ENCODE assay signal across 8 cellular contexts in genomic region chr10:101467286-101467770, GRCh38.
DNase-seq lines count a peak whose midpoint lies in the region; ATAC-seq and TF ChIP-seq lines count a peak whose summit lies in the region.

No MANE protein-coding gene starts in this region.

- H4K20me1 ChIP-seq in MM.1S (ENCODE audit: insufficient read depth, low read length) = no peaks in the 10 kb centered on the region
- no peaks in the 10 kb centered on the region for H4K20me1 ChIP-seq in mammary epithelial cell (ENCODE audit: insufficient read depth, low read length)

- in situ Hi-C loops in mammary epithelial cell (cut with MboI; ENCODE audit: low sequenced_read_pairs in 2 of 2) = no loop called here

- no peaks in the 10 kb centered on the region for H3K9me2 ChIP-seq in MM.1S (replicated peaks; ENCODE audit: insufficient read depth, low read length)

- no peak overlapping the region for H2AFZ ChIP-seq in MM.1S (ENCODE audit: low read length)
- H2AFZ ChIP-seq in mammary epithelial cell (ENCODE audit: low read depth, low read length) = no peak overlapping the region

- BruUV-seq in mammary epithelial cell (replicated peaks; lab: Mats Ljungman, UMichigan) = no TSS peak

- H3K36me3 ChIP-seq in MM.1S (replicated peaks; ENCODE audit: insufficient read depth, low read length) (no peaks in the 10 kb centered on the region), mammary epithelial cell (ENCODE audit: insufficient read depth, low read length) (no peaks in the 10 kb centered on the region)

- H3K36me3 Mint-ChIP-seq in immature natural killer cell = peaks cover 0 to 4% (median 0%) of the 10 kb centered on the region in 3 donors
- peaks cover 3% of the 10 kb centered on the region for H3K36me3 Mint-ChIP-seq in stimulated activated memory B cell treated with anti-CD40 and anti-IgM and Interleukin-4, amounts not matched to agents 10 μg/mL and 1 μg/mL and 100 μg/mL, for 72 hours

- H3F3A ChIP-seq in MM.1S (ENCODE audit: insufficient read depth, low read length) = no peaks in the 10 kb centered on the region

- H3K4me2 ChIP-seq in MM.1S (ENCODE audit: low read depth, low read length) = peak overlapping the region; percentile 25; the same call in 1 of the 2 replicates
- H3K4me2 ChIP-seq in mammary epithelial cell (ENCODE audit: insufficient read depth, low read depth, low read length) = peak overlapping the region; percentile 68

- 0% methylated on average over 3 of the region's 3 CpGs for WGBS in mammary epithelial cell (ENCODE audit: low coverage, missing lambda C conversion rate)

- peaks cover 8 to 10% of the 10 kb centered on the region in 2 donors for H3K4me1 Mint-ChIP-seq in immature natural killer cell
- H3K4me1 Mint-ChIP-seq in stimulated activated memory B cell treated with anti-CD40 and anti-IgM and Interleukin-4, amounts not matched to agents 10 μg/mL and 1 μg/mL and 100 μg/mL, for 72 hours = peaks cover 13% of the 10 kb centered on the region

- intact Hi-C loops in mammary epithelial cell (cut with micrococcal nuclease) = loop anchor here (1.0 to 2.0 kb wide), 4 partner anchors 25 to 253 kb away; no protein-coding TSS in a partner anchor

- peak; percentile 86 for TF ChIP-seq CTCF in MM.1S (IDR thresholded peaks at IDR 0.05; ENCODE audit: low read length)
- TF ChIP-seq CTCF in mammary epithelial cell (conservative IDR thresholded peaks at IDR 0.05 in 1 of 2, IDR thresholded peaks at IDR 0.05 in 1 of 2; ENCODE audit: extremely low read depth in 1 of 2, insufficient read depth in 1 of 2, low read depth in 1 of 2, low read length in 2 of 2) = peak; percentile 90 to 98

- H3K27ac ChIP-seq in MM.1S (ENCODE audit: low read length) (no peak overlapping the region), mammary epithelial cell (ENCODE audit: insufficient read depth, low read depth, low read length) (no peak overlapping the region)

- dilution Hi-C loops in mammary epithelial cell (cut with HindIII; ENCODE audit: low sequenced_read_pairs) = no loop called here

- H3K79me2 ChIP-seq in MM.1S (ENCODE audit: low read length) = no peaks in the 10 kb centered on the region
- H3K79me2 ChIP-seq in mammary epithelial cell (ENCODE audit: insufficient read depth, low read length) = no peaks in the 10 kb centered on the region

- H3K4me3 ChIP-seq in MM.1S (ENCODE audit: low read length) = no peak overlapping the region
- peak overlapping the region in 1 of 3 experiments; percentile 11 for H3K4me3 ChIP-seq in mammary epithelial cell (replicated peaks in 1 of 3; ENCODE audit: insufficient read depth in 1 of 3, low read depth in 2 of 3, low read length in 3 of 3)

- H3K27ac Mint-ChIP-seq in immature natural killer cell = no peak overlapping the region
- no peak overlapping the region for H3K27ac Mint-ChIP-seq in stimulated activated memory B cell treated with anti-CD40 and anti-IgM and Interleukin-4, amounts not matched to agents 10 μg/mL and 1 μg/mL and 100 μg/mL, for 72 hours

- H3K4me3 Mint-ChIP-seq in immature natural killer cell = peak overlapping the region in 2 of 5 donors; percentile 21 to 25
- no peak overlapping the region for H3K4me3 Mint-ChIP-seq in stimulated activated memory B cell treated with anti-CD40 and anti-IgM and Interleukin-4, amounts not matched to agents 10 μg/mL and 1 μg/mL and 100 μg/mL, for 72 hours

- no peaks in the 10 kb centered on the region for H3K9me3 Mint-ChIP-seq in immature natural killer cell
- no peaks in the 10 kb centered on the region for H3K9me3 Mint-ChIP-seq in stimulated activated memory B cell treated with anti-CD40 and anti-IgM and Interleukin-4, amounts not matched to agents 10 μg/mL and 1 μg/mL and 100 μg/mL, for 72 hours

- no peaks in the 10 kb centered on the region for H3K27me3 ChIP-seq in MM.1S (replicated peaks; ENCODE audit: insufficient read depth, low read length)
- no peaks in the 10 kb centered on the region for H3K27me3 ChIP-seq in mammary epithelial cell (ENCODE audit: insufficient read depth, low read length)

- peak; percentile 56 for ATAC-seq in stimulated activated memory B cell treated with anti-CD40 and anti-IgM and Interleukin-4, amounts not matched to agents 10 μg/mL and 1 μg/mL and 100 μg/mL, for 72 hours
- no peak for ATAC-seq in HG03045 (IDR thresholded peaks at IDR 0.05; ENCODE audit: unreplicated experiment)

- H3K4me1 ChIP-seq in MM.1S (ENCODE audit: low read length) (peaks cover 10% of the 10 kb centered on the region; the same call in 1 of the 2 replicates), mammary epithelial cell (ENCODE audit: insufficient read depth, low read length) (no peaks in the 10 kb centered on the region)

- no peak overlapping the region for H3K9ac ChIP-seq in MM.1S (ENCODE audit: low read length)
- H3K9ac ChIP-seq in mammary epithelial cell (ENCODE audit: insufficient read depth, low read length) = no peak overlapping the region

- DNase-seq in stimulated activated CD4-positive, alpha-beta T cell treated with anti-CD3 and anti-CD28 coated beads, Interleukin-15, amount 100 ng/mL, for 24 hours = peak; percentile 14
- no peak for DNase-seq in stimulated activated CD4-positive, alpha-beta T cell treated with anti-CD3 and anti-CD28 coated beads, Interleukin-4, amount 100 ng/mL, for 1 hour
- DNase-seq in MM.1S (peak; percentile 83), RPMI8226 (peak; percentile 47), mammary epithelial cell (peak; percentile 73), immature natural killer cell (peak; percentile 42 to 50 (median 45))

- H3K27me3 Mint-ChIP-seq in immature natural killer cell (ENCODE audit: low read depth in 3 of 3) = no peaks in the 10 kb centered on the region
- no peaks in the 10 kb centered on the region for H3K27me3 Mint-ChIP-seq in stimulated activated memory B cell treated with anti-CD40 and anti-IgM and Interleukin-4, amounts not matched to agents 10 μg/mL and 1 μg/mL and 100 μg/mL, for 72 hours

- H3K9me3 ChIP-seq in MM.1S (replicated peaks; ENCODE audit: insufficient read depth, low read length) (no peaks in the 10 kb centered on the region), mammary epithelial cell (replicated peaks; ENCODE audit: insufficient read depth, low read length) (no peaks in the 10 kb centered on the region)

- CTCF ChIA-PET in mammary epithelial cell (lab: Charles Lee; ENCODE audit: low non-redundant PET) = interaction anchor here (0.6 to 0.7 kb wide), 7 partner anchors 17 to 253 kb away, joined by 3 to 15 read pairs (median 4); no protein-coding TSS in a partner anchor
